Comparison of ENCODE assay signal across 27 cellular contexts in genomic region chr13:108561152-108561551, GRCh38.
DNase-seq lines count a peak whose midpoint lies in the region; ATAC-seq, FAIRE-seq and TF ChIP-seq lines count a peak whose summit lies in the region.
"Had no signal": no experiment of that assay in that cellular context is flagged by ENCODE, and none has a peak within 500 bp of the region (broad histone marks: within the 10 kb centered on the region; RNA-seq: fewer than 3 reads in every experiment).

No MANE protein-coding gene starts in this region.

- CTCF ChIA-PET in A549 (lab: Yijun Ruan, JAX) = no interaction called here

- H3K27ac ChIP-seq in A549 (no peak overlapping the region), left lung (no peak overlapping the region), Peyer's patch (no peak overlapping the region)
- H3K27ac ChIP-seq: body of pancreas, SJCRH30, tibial artery had no signal

- no peak for TF ChIP-seq EP300 in A549 (IDR thresholded peaks at IDR 0.05)

- TF ChIP-seq CTCF in A549 (IDR thresholded peaks at IDR 0.05) (no peak), left lung (IDR thresholded peaks at IDR 0.05) (no peak), Peyer's patch (IDR thresholded peaks at IDR 0.05) (no peak)

- POLR2A ChIA-PET in A549 (lab: Yijun Ruan, JAX) = no interaction called here

- intact Hi-C loops in left lung (cut with DNase I) = no loop called here

- H3K36me3 ChIP-seq in MG63 (no peaks in the 10 kb centered on the region), left lung (no peaks in the 10 kb centered on the region), Peyer's patch (no peaks in the 10 kb centered on the region)
- H3K36me3 ChIP-seq: SJCRH30, tibial artery had no signal

- no peak for FAIRE-seq in A549 (lab: Jason Lieb, UNC)
- FAIRE-seq: endothelial cell of umbilical vein, HTR-8/SVneo, RCC 7860, small intestine had no signal

- 9% methylated on average over 2 of the region's 2 CpGs for WGBS in A549 (ENCODE audit: missing lambda C conversion rate)

- ATAC-seq in A549 (no peak), left lung (peak; percentile 76), GM18907 (IDR thresholded peaks at IDR 0.05; ENCODE audit: unreplicated experiment) (no peak), HG03432 (IDR thresholded peaks at IDR 0.05; ENCODE audit: unreplicated experiment) (no peak)
- ATAC-seq: activated CD8-positive, alpha-beta memory T cell treated with anti-CD3 and anti-CD28 coated beads, Interleukin-2, amount 10 ng/mL, durations not matched to agents 7 days and 5 days; body of pancreas; CD8-positive, alpha-beta T cell; left ventricle myocardium superior; naive thymus-derived CD4-positive, alpha-beta T cell had no signal

- no peak overlapping the region for H3K4me2 ChIP-seq in A549

- no peak for TF ChIP-seq POLR2A in A549 (IDR thresholded peaks at IDR 0.05; ENCODE audit: low read length)
- no peak for TF ChIP-seq POLR2A in Peyer's patch (IDR thresholded peaks at IDR 0.05)

- peak in 1 of 2 experiments; percentile 2 for DNase-seq in A549 (ENCODE audit: low read depth in 1 of 2, low spot score in 1 of 2)
- DNase-seq in MG63 = peak; percentile 24
- DNase-seq in NCI-H748 treated with DMSO at 0.1 percent for 48 hours (lab: John Stamatoyannopoulos, UW) = peak; percentile 11
- no peak for DNase-seq in left lung
- no peak for DNase-seq in GM19240 (ENCODE audit: insufficient read length, low spot score)
- no peak for DNase-seq in Peyer's patch
- DNase-seq: activated B cell treated with CpG ODN at 0.5 μM for 24 hours; activated CD4-positive, alpha-beta T cell treated with anti-CD3 and anti-CD28 coated beads, Interleukin-2, amount 50 U/mL, for 1 hour; activated CD8-positive, alpha-beta memory T cell treated with anti-CD3 and anti-CD28 coated beads, Interleukin-2, amount 10 ng/mL, durations not matched to agents 7 days and 5 days; activated naive CD4-positive, alpha-beta T cell treated with Interleukin-2 at 50 U/mL for 16 hours; CD8-positive, alpha-beta T cell; HCEC 1CT; KG1; left ventricle myocardium superior; naive thymus-derived CD4-positive, alpha-beta T cell; NCI-H1694; NCI-H446 treated with DMSO at 0.1 percent for 48 hours; SJCRH30; small intestine; stimulated activated CD4-positive, alpha-beta T cell treated with anti-CD3 and anti-CD28 coated beads, Interleukin-1b, Interleukin-23, amount 100 ng/mL, for 48 hours; tibial artery had no signal

- H3K4me3 ChIP-seq in A549 (no peak overlapping the region), MG63 (no peak overlapping the region), left lung (no peak overlapping the region), Peyer's patch (no peak overlapping the region)
- H3K4me3 ChIP-seq: body of pancreas, SJCRH30, tibial artery had no signal

- TF ChIP-seq RAD21 in A549 (conservative IDR thresholded peaks at IDR 0.05 in 1 of 2, IDR thresholded peaks at IDR 0.05 in 1 of 2) = no peak

- H3K9me3 ChIP-seq in A549 (no peaks in the 10 kb centered on the region), MG63 (peaks cover 2% of the 10 kb centered on the region; the same call in 1 of the 2 replicates), left lung (no peaks in the 10 kb centered on the region), Peyer's patch (no peaks in the 10 kb centered on the region)
- H3K9me3 ChIP-seq: body of pancreas, SJCRH30, tibial artery had no signal

- H3K27me3 ChIP-seq in MG63 (no peaks in the 10 kb centered on the region), left lung (no peaks in the 10 kb centered on the region), Peyer's patch (no peaks in the 10 kb centered on the region)
- H3K27me3 ChIP-seq: body of pancreas, SJCRH30, tibial artery had no signal

- H3K4me1 ChIP-seq in A549 (no peaks in the 10 kb centered on the region), left lung (no peaks in the 10 kb centered on the region), Peyer's patch (no peaks in the 10 kb centered on the region)
- H3K4me1 ChIP-seq: body of pancreas, SJCRH30, tibial artery had no signal

TF ChIP-seq in A549, 52 proteins besides CTCF, POLR2A, EP300 and RAD21:
- TF ChIP-seq RARB (CRISPR knock-in tag; IDR thresholded peaks at IDR 0.05) (no peak), HES2 (IDR thresholded peaks at IDR 0.05) (no peak), HDAC2 (IDR thresholded peaks at IDR 0.05) (no peak), CBX2 (IDR thresholded peaks at IDR 0.05; ENCODE audit: borderline replicate concordance, low read depth) (no peak), POLR2AphosphoS2 (conservative IDR thresholded peaks at IDR 0.05; ENCODE audit: low read length) (no peak), FOSL2 (IDR thresholded peaks at IDR 0.05) (no peak), FOSL2 (CRISPR knock-in tag; IDR thresholded peaks at IDR 0.05) (no peak), MAFK (IDR thresholded peaks at IDR 0.05; ENCODE audit: partially characterized antibody) (peak; percentile 52), BHLHE40 (IDR thresholded peaks at IDR 0.05; ENCODE audit: low read depth, low read length) (no peak)

Comparison
In these comparisons a context has a peak if more than half of its experiments do, and no peak if none do; other contexts are left out.
1. DNase-seq: peak in MG63 (single experiment) and NCI-H748 treated with DMSO at 0.1 percent for 48 hours (single experiment); none in left lung (0 of 2), GM19240 (single experiment) and Peyer's patch (0 of 3).